24 cellular contexts compared by ENCODE assay signal in genomic region chr14:68777644-68778043, GRCh38. TPM values are rescaled to one million over a fixed set of nuclear protein-coding genes. Genes with fewer than 3 reads are reported as not detected.
DNase-seq lines count a peak whose midpoint lies in the region; ATAC-seq, FAIRE-seq and TF ChIP-seq lines count a peak whose summit lies in the region.
"Had no signal": no experiment of that assay in that cellular context is flagged by ENCODE, and none has a peak within 500 bp of the region (broad histone marks: within the 10 kb centered on the region; RNA-seq: fewer than 3 reads in every experiment).

No MANE protein-coding gene starts in this region.

- H3K9me3 Mint-ChIP-seq in T-cell (peaks cover 2 to 8% (median 4%) of the 10 kb centered on the region in 3 donors), type B pancreatic cell (peaks cover 4% of the 10 kb centered on the region)
- H3K9me3 Mint-ChIP-seq: activated T-cell treated with anti-CD3 and anti-CD28 coated beads, Interleukin-2, amount 50 U/mL, for 4 hours had no signal

- no peak for FAIRE-seq in D721Med (lab: Jason Lieb, UNC)

- H3K4me1 Mint-ChIP-seq in T-cell (peaks cover 80 to 86% (median 86%) of the 10 kb centered on the region in 3 donors), type B pancreatic cell (ENCODE audit: unreplicated experiment) (peaks cover 32% of the 10 kb centered on the region)

- peak; percentile 32 for DNase-seq in activated CD8-positive, alpha-beta memory T cell treated with anti-CD3 and anti-CD28 coated beads, Interleukin-2, amount 50 U/mL, for 48 hours
- DNase-seq in activated CD8-positive, alpha-beta memory T cell treated with anti-CD3 and anti-CD28 coated beads, Interleukin-2, amount 50 U/mL, for 4 hours, result no peak
- DNase-seq in T-cell (no peak), mesenteric fat pad (ENCODE audit: low spot score) (peak; percentile 8), type B pancreatic cell (ENCODE audit: extremely low spot score, unreplicated experiment) (peak; percentile 2), D721Med (ENCODE audit: insufficient read length, low spot score) (no peak)
- DNase-seq: activated gamma-delta T cell treated with Interleukin-2 at 50 U/mL for 16 hours; activated T-cell treated with anti-CD3 and anti-CD28 coated beads, Interleukin-2, amount 50 U/mL, for 4 hours; brain microvascular endothelial cell; COR-L47; DMS79 treated with DMSO at 0.1 percent for 48 hours; GF-D8; HCEC 1CT; Karpas-422; kidney glomerular epithelial cell; NCI-H1417 treated with DMSO at 0.1 percent for 48 hours; NCI-H2107; NCI-H446; nucleus accumbens; SK-N-SH; stimulated activated naive CD8-positive, alpha-beta T cell treated with anti-CD3 and anti-CD28 coated beads, Interleukin-15, Interleukin-2, amounts not matched to agents 100 U/mL and 50 U/mL, for 24 hours; T-helper 2 cell had no signal

- H3K27ac Mint-ChIP-seq in T-cell (peak overlapping the region; percentile 92 to 99), type B pancreatic cell (no peak overlapping the region)

- H3K4me3 Mint-ChIP-seq in T-cell (no peak overlapping the region), type B pancreatic cell (no peak overlapping the region)
- H3K4me3 Mint-ChIP-seq: activated T-cell treated with anti-CD3 and anti-CD28 coated beads, Interleukin-2, amount 50 U/mL, for 4 hours had no signal

- POLR2A ChIA-PET in T-cell (lab: Charles Lee), result interaction anchor here in 1 of 2 donors (0.8 kb wide), 1 partner anchor 12 kb away, joined by 4 read pairs; no protein-coding TSS in a partner anchor

- H3K36me3 Mint-ChIP-seq in T-cell, result peaks cover 7% of the 10 kb centered on the region
- H3K36me3 Mint-ChIP-seq in type B pancreatic cell, result no peaks in the 10 kb centered on the region

- TF ChIP-seq CTCF in type B pancreatic cell (conservative IDR thresholded peaks at IDR 0.05) (no peak), D721Med (IDR thresholded peaks at IDR 0.05; ENCODE audit: insufficient read depth, missing control alignments) (no peak)

- CTCF ChIA-PET in T-cell (lab: Charles Lee), result interaction anchor here in 1 of 2 donors (1.1 to 2.7 kb wide), 3 partner anchors 10 to 37 kb away, joined by 4 to 23 read pairs (median 9); partner anchors contain the start of gene ZFP36L1

- H3K27me3 Mint-ChIP-seq in T-cell, result no peaks in the 10 kb centered on the region
- no peaks in the 10 kb centered on the region for H3K27me3 Mint-ChIP-seq in type B pancreatic cell

- ATAC-seq in T-cell (replicated peaks in 1 of 4) (no peak), GM21737 (IDR thresholded peaks at IDR 0.05; ENCODE audit: unreplicated experiment) (no peak), GM21825 (IDR thresholded peaks at IDR 0.05; ENCODE audit: unreplicated experiment) (no peak)
- ATAC-seq: activated T-cell treated with anti-CD3 and anti-CD28 coated beads, Interleukin-2, amount 50 U/mL, for 4 hours; stimulated activated naive CD8-positive, alpha-beta T cell treated with anti-CD3 and anti-CD28 coated beads, Interleukin-15, Interleukin-2, amounts not matched to agents 100 U/mL and 50 U/mL, for 24 hours had no signal

RNA-seq across cellular contexts. Expression of gene ZFP36L1, which starts 15.2 kb away (rescaled TPM):
- total RNA-seq in T-cell (100 to 1,000 TPM; 123 to 253 (median 233) TPM), mesenteric fat pad (477 TPM), type B pancreatic cell (ENCODE audit: low replicate concordance) (457 and 564 TPM in 2 replicates)

Comparison
In these comparisons a context has a peak if more than half of its experiments do, and no peak if none do; other contexts are left out.
1. DNase-seq: peak in activated CD8-positive, alpha-beta memory T cell treated with anti-CD3 and anti-CD28 coated beads, Interleukin-2, amount 50 U/mL, for 48 hours (single experiment), mesenteric fat pad (single experiment) and type B pancreatic cell (single experiment); none in activated CD8-positive, alpha-beta memory T cell treated with anti-CD3 and anti-CD28 coated beads, Interleukin-2, amount 50 U/mL, for 4 hours (single experiment), T-cell (0 of 34) and D721Med (single experiment).